ENCODE assay signal across 8 cellular contexts in genomic region chr12:32273712-32274111, GRCh38.
DNase-seq lines count a peak whose midpoint lies in the region; ATAC-seq and TF ChIP-seq lines count a peak whose summit lies in the region.

No MANE protein-coding gene starts in this region.

- DNase-seq in NCI-H1436 (lab: John Stamatoyannopoulos, UW) (peak; percentile 66), NCI-H2107 (lab: John Stamatoyannopoulos, UW) (no peak), NCI-H2107 treated with DMSO at 0.1 percent for 48 hours (lab: John Stamatoyannopoulos, UW; ENCODE audit: unreplicated experiment) (no peak), 8988T (no peak)
- peak; percentile 51 for DNase-seq in activated naive CD8-positive, alpha-beta T cell treated with anti-CD3 and anti-CD28 coated beads, Interleukin-2, amount 50 U/mL, for 24 hours
- DNase-seq in stimulated activated CD8-positive, alpha-beta memory T cell treated with anti-CD3 and anti-CD28 coated beads, Interleukin-4, amount 100 ng/mL, for 24 hours (ENCODE audit: low read depth), result peak; percentile 26

- H3K36me3 Mint-ChIP-seq in activated naive CD8-positive, alpha-beta T cell treated with anti-CD3 and anti-CD28 coated beads, Interleukin-2, amount 50 U/mL, for 24 hours (ENCODE audit: low read depth), result no peaks in the 10 kb centered on the region

- TF ChIP-seq POLR2A in GM18505 (IDR thresholded peaks at IDR 0.05; ENCODE audit: borderline replicate concordance, extremely low read depth, insufficient read depth, insufficient read length), result peak; percentile 73

- H3K4me3 Mint-ChIP-seq in activated naive CD8-positive, alpha-beta T cell treated with anti-CD3 and anti-CD28 coated beads, Interleukin-2, amount 50 U/mL, for 24 hours, result peak overlapping the region; percentile 27

- peak; percentile 90 for ATAC-seq in GM18505 (IDR thresholded peaks at IDR 0.05; ENCODE audit: unreplicated experiment)
- peak; percentile 82 for ATAC-seq in GM21786 (IDR thresholded peaks at IDR 0.05; ENCODE audit: unreplicated experiment)
- peak; percentile 95 for ATAC-seq in activated naive CD8-positive, alpha-beta T cell treated with anti-CD3 and anti-CD28 coated beads, Interleukin-2, amount 50 U/mL, for 24 hours

- no peaks in the 10 kb centered on the region for H3K9me3 Mint-ChIP-seq in activated naive CD8-positive, alpha-beta T cell treated with anti-CD3 and anti-CD28 coated beads, Interleukin-2, amount 50 U/mL, for 24 hours

- H3K27me3 Mint-ChIP-seq in activated naive CD8-positive, alpha-beta T cell treated with anti-CD3 and anti-CD28 coated beads, Interleukin-2, amount 50 U/mL, for 24 hours, result no peaks in the 10 kb centered on the region

- H3K27ac Mint-ChIP-seq in activated naive CD8-positive, alpha-beta T cell treated with anti-CD3 and anti-CD28 coated beads, Interleukin-2, amount 50 U/mL, for 24 hours, result peak overlapping the region; percentile 81

- peaks cover 29% of the 10 kb centered on the region for H3K4me1 Mint-ChIP-seq in activated naive CD8-positive, alpha-beta T cell treated with anti-CD3 and anti-CD28 coated beads, Interleukin-2, amount 50 U/mL, for 24 hours

Comparison
In these comparisons a context has a peak if more than half of its experiments do, and no peak if none do; other contexts are left out.
1. DNase-seq: peak in NCI-H1436 (single experiment), activated naive CD8-positive, alpha-beta T cell treated with anti-CD3 and anti-CD28 coated beads, Interleukin-2, amount 50 U/mL, for 24 hours (single experiment) and stimulated activated CD8-positive, alpha-beta memory T cell treated with anti-CD3 and anti-CD28 coated beads, Interleukin-4, amount 100 ng/mL, for 24 hours (single experiment); none in NCI-H2107 (single experiment), NCI-H2107 treated with DMSO at 0.1 percent for 48 hours (single experiment) and 8988T (single experiment).
2. Peak in every context shown above with its lines, with median percentiles within 50 percentile points of each other: ATAC-seq.